Comparison of ENCODE assay signal across 38 cellular contexts in the genomic region with DNA sequence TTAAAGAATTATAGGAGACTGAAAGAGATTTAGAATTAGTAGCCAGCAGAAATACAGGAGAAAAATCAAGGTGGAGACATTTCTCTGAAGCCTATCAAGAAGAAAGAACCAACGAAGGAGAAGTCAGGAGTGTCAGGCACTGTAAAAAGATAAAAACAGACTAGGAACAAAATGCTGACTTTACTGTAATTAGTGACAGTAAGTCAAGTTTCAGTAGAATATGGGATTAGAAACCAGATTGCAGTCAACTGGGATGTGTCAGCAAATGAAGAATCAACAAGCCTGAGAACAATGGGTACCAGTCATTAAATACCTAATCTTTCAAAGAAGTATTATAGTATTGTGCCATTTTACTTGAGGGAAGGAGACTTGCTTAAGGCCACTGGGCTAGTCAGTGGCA. TPM values are rescaled to one million over a fixed set of nuclear protein-coding genes. Genes with fewer than 3 reads are reported as not detected.
"Had no signal": no experiment of that assay in that cellular context is flagged by ENCODE, and none has a peak within 500 bp of the region (broad histone marks: within the 10 kb centered on the region; RNA-seq: fewer than 3 reads in every experiment).

No MANE protein-coding gene starts in this region.

- H3K4me1 ChIP-seq: adrenal gland, SJCRH30 had no signal

- DNase-seq: activated CD4-positive, alpha-beta T cell treated with anti-CD3 and anti-CD28 coated beads for 36 hours; activated CD4-positive, alpha-beta T cell treated with anti-CD3 and anti-CD28 coated beads, Interleukin-2, amount 10 ng/mL, durations not matched to agents 7 days and 5 days; activated CD4-positive, alpha-beta T cell treated with anti-CD3 and anti-CD28 coated beads, Interleukin-2, amount 50 U/mL, for 48 hours; activated CD8-positive, alpha-beta memory T cell treated with anti-CD3 and anti-CD28 coated beads, Interleukin-2, amount 50 U/mL, for 4 hours; activated gamma-delta T cell treated with Interleukin-2 at 50 U/mL for 16 hours; activated naive CD4-positive, alpha-beta T cell treated with anti-CD3 and anti-CD28 coated beads for 36 hours; activated T-cell treated with anti-CD3 and anti-CD28 coated beads for 4 hours; activated T-cell treated with anti-CD3 and anti-CD28 coated beads, Interleukin-2, amount 50 U/mL, for 4 hours; adrenal gland; body of pancreas; caudate nucleus; cerebellar nuclear complex; Karpas-422; NCI-H1048; NCI-H1105 treated with DMSO at 0.1 percent for 48 hours; NCI-H1436; NCI-H1694; NCI-H1930; NCI-H2081 treated with DMSO at 0.1 percent for 48 hours; NCI-H226; NCI-H446 treated with DMSO at 0.1 percent for 48 hours; NCI-H524 treated with DMSO at 0.1 percent for 48 hours; NK-92 treated with Interleukin-12 subunit alpha and Interleukin-12 subunit beta, amount 100 ng/mL, for 24 hours; PC-9; Right ventricle myocardium superior; SJCRH30 had no signal

- H3K9me3 ChIP-seq: adrenal gland, body of pancreas, SJCRH30 had no signal

- H3K4me1 Mint-ChIP-seq: activated CD4-positive, alpha-beta T cell treated with anti-CD3 and anti-CD28 coated beads for 36 hours; activated CD4-positive, alpha-beta T cell treated with anti-CD3 and anti-CD28 coated beads, Interleukin-2, amount 10 ng/mL, durations not matched to agents 7 days and 5 days; WTC11 had no signal

- H3K27ac Mint-ChIP-seq: activated CD4-positive, alpha-beta T cell treated with anti-CD3 and anti-CD28 coated beads for 36 hours; activated CD4-positive, alpha-beta T cell treated with anti-CD3 and anti-CD28 coated beads, Interleukin-2, amount 10 ng/mL, durations not matched to agents 7 days and 5 days; activated naive CD4-positive, alpha-beta T cell treated with anti-CD3 and anti-CD28 coated beads for 36 hours; activated naive CD4-positive, alpha-beta T cell treated with anti-CD3 and anti-CD28 coated beads, Interleukin-2, amount 50 U/mL, for 72 hours; activated T-helper 1 cell treated with anti-CD3 and anti-CD28 coated beads, Interleukin-12 subunit alpha, Interleukin-12 subunit beta, Interleukin-2, Interleukin-4 antibody, amounts not matched to agents 30 ng/mL and 10 ng/mL and 1 ng/mL, durations not matched to agents 14 hours and 24 hours and 36 hours; T-helper 1 cell treated with Interleukin-12 subunit alpha and Interleukin-12 subunit beta and Interleukin-4 antibody, amounts not matched to agents 30 μg/mL and 1 μg/mL, for 36 hours; T-helper 2 cell treated with Interferon-gamma antibody and Interleukin-4, amounts not matched to agents 5 μg/mL and 100 μg/mL, for 36 hours; WTC11 had no signal

- H3K36me3 Mint-ChIP-seq: activated naive CD4-positive, alpha-beta T cell treated with anti-CD3 and anti-CD28 coated beads, Interleukin-2, amount 50 U/mL, for 72 hours; WTC11 had no signal

- H3K36me3 ChIP-seq: adrenal gland, SJCRH30 had no signal

- H3K27ac ChIP-seq: adrenal gland, body of pancreas, PC-9, SJCRH30, SK-N-MC had no signal

- H3K4me3 Mint-ChIP-seq: activated CD4-positive, alpha-beta T cell treated with anti-CD3 and anti-CD28 coated beads for 36 hours; activated CD4-positive, alpha-beta T cell treated with anti-CD3 and anti-CD28 coated beads, Interleukin-2, amount 10 ng/mL, durations not matched to agents 7 days and 5 days; activated naive CD4-positive, alpha-beta T cell treated with anti-CD3 and anti-CD28 coated beads for 36 hours; activated T-cell treated with anti-CD3 and anti-CD28 coated beads, Interleukin-2, amount 50 U/mL, for 4 hours; activated T-helper 1 cell treated with anti-CD3 and anti-CD28 coated beads, Interleukin-12 subunit alpha, Interleukin-12 subunit beta, Interleukin-2, Interleukin-4 antibody, amounts not matched to agents 30 ng/mL and 10 ng/mL and 1 ng/mL, durations not matched to agents 14 hours and 24 hours and 36 hours; T-helper 1 cell treated with Interleukin-12 subunit alpha and Interleukin-12 subunit beta and Interleukin-4 antibody, amounts not matched to agents 30 μg/mL and 1 μg/mL, for 36 hours; T-helper 2 cell treated with Interferon-gamma antibody and Interleukin-4, amounts not matched to agents 5 μg/mL and 100 μg/mL, for 36 hours; WTC11 had no signal

- H3K9me3 Mint-ChIP-seq: activated CD4-positive, alpha-beta T cell treated with anti-CD3 and anti-CD28 coated beads, Interleukin-2, amount 10 ng/mL, durations not matched to agents 7 days and 5 days; activated naive CD4-positive, alpha-beta T cell treated with anti-CD3 and anti-CD28 coated beads for 36 hours; activated naive CD4-positive, alpha-beta T cell treated with anti-CD3 and anti-CD28 coated beads, Interleukin-2, amount 50 U/mL, for 72 hours; activated T-cell treated with anti-CD3 and anti-CD28 coated beads, Interleukin-2, amount 50 U/mL, for 4 hours; T-helper 2 cell treated with Interferon-gamma antibody and Interleukin-4, amounts not matched to agents 5 μg/mL and 100 μg/mL, for 36 hours; WTC11 had no signal

- ATAC-seq: activated CD4-positive, alpha-beta T cell treated with anti-CD3 and anti-CD28 coated beads for 36 hours; activated CD4-positive, CD25-positive, alpha-beta regulatory T cell treated with anti-CD3 and anti-CD28 coated beads, Interleukin-2, amount 50 U/mL, for 24 hours; activated naive CD4-positive, alpha-beta T cell treated with anti-CD3 and anti-CD28 coated beads, Interleukin-2, amount 50 U/mL, for 72 hours; activated T-cell treated with anti-CD3 and anti-CD28 coated beads, Interleukin-2, amount 50 U/mL, for 4 hours; WTC11 had no signal

- FAIRE-seq: astrocyte, bronchial epithelial cell, RCC 7860, TTC549 had no signal

- H3K27me3 ChIP-seq: adrenal gland, body of pancreas, SJCRH30 had no signal

- H3K4me2 ChIP-seq: PC-9 had no signal

- H3K4me3 ChIP-seq: adrenal gland, body of pancreas, PC-9, SJCRH30, SK-N-MC had no signal

- H2AFZ ChIP-seq: PC-9 had no signal

RNA-seq across cellular contexts. Expression of a gene that starts 21.6 kb away (rescaled TPM):
- total RNA-seq: astrocyte, MCF 10A, PC-9, SJCRH30 had no signal

RNA-seq across cellular contexts. Expression of a gene that starts 28.7 kb away (rescaled TPM):
- total RNA-seq: activated CD4-positive, alpha-beta T cell treated with anti-CD3 and anti-CD28 coated beads for 36 hours; activated CD4-positive, alpha-beta T cell treated with anti-CD3 and anti-CD28 coated beads, Interleukin-2, amount 10 ng/mL, durations not matched to agents 7 days and 5 days; activated naive CD4-positive, alpha-beta T cell treated with anti-CD3 and anti-CD28 coated beads for 36 hours; activated naive CD4-positive, alpha-beta T cell treated with anti-CD3 and anti-CD28 coated beads, Interleukin-2, amount 50 U/mL, for 72 hours; activated T-cell treated with anti-CD3 and anti-CD28 coated beads, Interleukin-2, amount 50 U/mL, for 4 hours; activated T-helper 1 cell treated with anti-CD3 and anti-CD28 coated beads, Interleukin-12 subunit alpha, Interleukin-12 subunit beta, Interleukin-2, Interleukin-4 antibody, amounts not matched to agents 30 ng/mL and 10 ng/mL and 1 ng/mL, durations not matched to agents 14 hours and 24 hours and 36 hours; MCF 10A; PC-9 had no signal
